26 cellular contexts compared by ENCODE assay signal in genomic region chr2:42855221-42855970, GRCh38.
A peak's percentile ranks its signal among the peaks of the same experiment; 100 is the strongest.
DNase-seq lines count a peak whose midpoint lies in the region; ATAC-seq and TF ChIP-seq lines count a peak whose summit lies in the region.
"Had no signal": no experiment of that assay in that cellular context is flagged by ENCODE, and none has a peak within 500 bp of the region (broad histone marks: within the 10 kb centered on the region; RNA-seq: fewer than 3 reads in every experiment).

No MANE protein-coding gene starts in this region.

- H3K4me1 ChIP-seq in gastroesophageal sphincter (peaks cover 0 to 54% (median 20%) of the 10 kb centered on the region in 3 donors), sigmoid colon (peaks cover 0 to 14% (median 13%) of the 10 kb centered on the region in 4 donors), uterus (peaks cover 0 to 4% of the 10 kb centered on the region in 2 donors)
- no peaks in the 10 kb centered on the region for H3K4me1 ChIP-seq in effector memory CD4-positive, alpha-beta T cell (ENCODE audit: control insufficient read depth, insufficient read depth, low read length, poor library complexity, severe bottlenecking)

- H3K27ac ChIP-seq in RWPE1 (peak overlapping the region; percentile 85), gastroesophageal sphincter (peak overlapping the region in 3 of 4 donors; percentile 81 to 84 (median 83)), sigmoid colon (peak overlapping the region in 2 of 4 donors; percentile 30 to 75), uterus (peak overlapping the region; percentile 83 to 84)
- no peak overlapping the region for H3K27ac ChIP-seq in effector memory CD4-positive, alpha-beta T cell (ENCODE audit: insufficient read depth, low read length, poor library complexity, severe bottlenecking)
- H3K27ac ChIP-seq: HL-60, KMS-11 had no signal

- H3K9me3 Mint-ChIP-seq in activated naive CD8-positive, alpha-beta T cell treated with anti-CD3 and anti-CD28 coated beads, Interleukin-2, amount 50 U/mL, for 24 hours = no peaks in the 10 kb centered on the region
- H3K9me3 Mint-ChIP-seq: activated naive CD4-positive, alpha-beta T cell treated with anti-CD3 and anti-CD28 coated beads for 36 hours; activated T-cell treated with anti-CD3 and anti-CD28 coated beads, Interleukin-2, amount 50 U/mL, for 72 hours had no signal

- H3K4me3 ChIP-seq in gastroesophageal sphincter (no peak overlapping the region), sigmoid colon (no peak overlapping the region), uterus (no peak overlapping the region)
- no peak overlapping the region for H3K4me3 ChIP-seq in effector memory CD4-positive, alpha-beta T cell (ENCODE audit: insufficient read depth, low read depth, low read length, poor library complexity, severe bottlenecking)
- H3K4me3 ChIP-seq: MG63 had no signal

- H3K9me3 ChIP-seq in gastroesophageal sphincter (peaks cover 0 to 9% (median 0%) of the 10 kb centered on the region in 3 donors), sigmoid colon (no peaks in the 10 kb centered on the region), uterus (no peaks in the 10 kb centered on the region)
- H3K9me3 ChIP-seq in effector memory CD4-positive, alpha-beta T cell (ENCODE audit: control insufficient read depth, low read length) = no peaks in the 10 kb centered on the region
- H3K9me3 ChIP-seq: MG63 had no signal

- CTCF ChIA-PET in RWPE1 (lab: Yijun Ruan, JAX) = interaction anchor here (0.6 kb wide), 1 partner anchor 20 kb away, joined by 4 read pairs; no protein-coding TSS in a partner anchor

- H3K27me3 ChIP-seq in gastroesophageal sphincter = no peaks in the 10 kb centered on the region
- H3K27me3 ChIP-seq in sigmoid colon = no peaks in the 10 kb centered on the region
- no peaks in the 10 kb centered on the region for H3K27me3 ChIP-seq in uterus
- no peaks in the 10 kb centered on the region for H3K27me3 ChIP-seq in effector memory CD4-positive, alpha-beta T cell (replicated peaks; ENCODE audit: control insufficient read depth, insufficient read depth, low read length, poor library complexity, severe bottlenecking)
- H3K27me3 ChIP-seq: MG63 had no signal

- no peak for ATAC-seq in gastroesophageal sphincter
- ATAC-seq in activated naive CD8-positive, alpha-beta T cell treated with anti-CD3 and anti-CD28 coated beads, Interleukin-2, amount 50 U/mL, for 24 hours = no peak
- ATAC-seq: activated T-cell treated with anti-CD3 and anti-CD28 coated beads, Interleukin-2, amount 50 U/mL, for 72 hours; SK-N-SH treated with all-trans-retinoic acid at 6 μM for 48 hours; stimulated activated memory B cell treated with anti-CD40 and anti-IgM and Interleukin-4, amounts not matched to agents 10 μg/mL and 1 μg/mL and 100 μg/mL, for 72 hours; T-helper 17 cell had no signal

- no peaks in the 10 kb centered on the region for H3K36me3 Mint-ChIP-seq in activated naive CD8-positive, alpha-beta T cell treated with anti-CD3 and anti-CD28 coated beads, Interleukin-2, amount 50 U/mL, for 24 hours (ENCODE audit: low read depth)

- WGBS in gastroesophageal sphincter (ENCODE audit: low coverage in 1 of 2), 2 donors = 64 to 80% methylated on average over 6 of the region's 11 CpGs
- 78 to 81% methylated on average over 11 of the region's 11 CpGs for WGBS in sigmoid colon, 2 donors

- TF ChIP-seq POLR2A in gastroesophageal sphincter (IDR thresholded peaks at IDR 0.05) (no peak), sigmoid colon (IDR thresholded peaks at IDR 0.05) (no peak), uterus (IDR thresholded peaks at IDR 0.05) (no peak)

- no peak overlapping the region for H3K27ac Mint-ChIP-seq in activated naive CD8-positive, alpha-beta T cell treated with anti-CD3 and anti-CD28 coated beads, Interleukin-2, amount 50 U/mL, for 24 hours
- H3K27ac Mint-ChIP-seq: activated naive CD4-positive, alpha-beta T cell treated with anti-CD3 and anti-CD28 coated beads for 36 hours; activated T-cell treated with anti-CD3 and anti-CD28 coated beads, Interleukin-2, amount 50 U/mL, for 72 hours; stimulated activated memory B cell treated with anti-CD40 and anti-IgM and Interleukin-4, amounts not matched to agents 10 μg/mL and 1 μg/mL and 100 μg/mL, for 72 hours; T-helper 17 cell had no signal

- H3K27me3 Mint-ChIP-seq in activated naive CD8-positive, alpha-beta T cell treated with anti-CD3 and anti-CD28 coated beads, Interleukin-2, amount 50 U/mL, for 24 hours = no peaks in the 10 kb centered on the region
- H3K27me3 Mint-ChIP-seq: naive B cell; stimulated activated memory B cell treated with anti-CD40 and anti-IgM and Interleukin-4, amounts not matched to agents 10 μg/mL and 1 μg/mL and 100 μg/mL, for 72 hours; T-helper 17 cell had no signal

- POLR2A ChIA-PET in RWPE1 (lab: Yijun Ruan, JAX; ENCODE audit: low non-redundant PET) = no interaction called here

- peaks cover 2% of the 10 kb centered on the region for H3K4me1 Mint-ChIP-seq in activated naive CD8-positive, alpha-beta T cell treated with anti-CD3 and anti-CD28 coated beads, Interleukin-2, amount 50 U/mL, for 24 hours
- H3K4me1 Mint-ChIP-seq: naive B cell; stimulated activated memory B cell treated with anti-CD40 and anti-IgM and Interleukin-4, amounts not matched to agents 10 μg/mL and 1 μg/mL and 100 μg/mL, for 72 hours had no signal

- H3K4me3 Mint-ChIP-seq in activated naive CD8-positive, alpha-beta T cell treated with anti-CD3 and anti-CD28 coated beads, Interleukin-2, amount 50 U/mL, for 24 hours = no peak overlapping the region
- H3K4me3 Mint-ChIP-seq: activated naive CD4-positive, alpha-beta T cell treated with anti-CD3 and anti-CD28 coated beads for 36 hours; activated T-cell treated with anti-CD3 and anti-CD28 coated beads, Interleukin-2, amount 50 U/mL, for 72 hours; naive B cell; stimulated activated memory B cell treated with anti-CD40 and anti-IgM and Interleukin-4, amounts not matched to agents 10 μg/mL and 1 μg/mL and 100 μg/mL, for 72 hours; T-helper 17 cell had no signal

- TF ChIP-seq EP300 in gastroesophageal sphincter (IDR thresholded peaks at IDR 0.05) (no peak), sigmoid colon (IDR thresholded peaks at IDR 0.05) (no peak)

- intact Hi-C loops in sigmoid colon (cut with DNase I) = no loop called here
- intact Hi-C loops in uterus (cut with DNase I; ENCODE audit: low total_unique reads) = no loop called here

- DNase-seq in RWPE1 (ENCODE audit: low spot score) (no peak), sigmoid colon (peak; percentile 54), uterus (peak in 1 of 2 donors; percentile 8), MV-4-11 (lab: John Stamatoyannopoulos, UW) (no peak)
- no peak for DNase-seq in activated naive CD8-positive, alpha-beta T cell treated with anti-CD3 and anti-CD28 coated beads, Interleukin-2, amount 50 U/mL, for 24 hours
- no peak for DNase-seq in effector memory CD4-positive, alpha-beta T cell
- DNase-seq: activated naive CD4-positive, alpha-beta T cell treated with anti-CD3 and anti-CD28 coated beads for 36 hours; activated T-cell treated with anti-CD3 and anti-CD28 coated beads, Interleukin-2, amount 50 U/mL, for 72 hours; C1 segment of cervical spinal cord; COR-L47; effector CD4-positive, alpha-beta T cell; H7; head of caudate nucleus; left ventricle myocardium superior; MG63; naive B cell; NCI-H1105 treated with DMSO at 0.1 percent for 48 hours; NCI-H1930; NCI-H510A treated with DMSO at 0.1 percent for 48 hours; Right ventricle myocardium superior; T-helper 17 cell had no signal

- no peaks in the 10 kb centered on the region for H3K36me3 ChIP-seq in gastroesophageal sphincter
- H3K36me3 ChIP-seq in sigmoid colon = no peaks in the 10 kb centered on the region
- no peaks in the 10 kb centered on the region for H3K36me3 ChIP-seq in uterus
- H3K36me3 ChIP-seq in effector memory CD4-positive, alpha-beta T cell (ENCODE audit: control insufficient read depth, insufficient read depth, low read length) = no peaks in the 10 kb centered on the region
- H3K36me3 ChIP-seq: MG63 had no signal

- no peak for TF ChIP-seq CTCF in RWPE1 (conservative IDR thresholded peaks at IDR 0.05; ENCODE audit: low read depth)
- TF ChIP-seq CTCF in gastroesophageal sphincter (IDR thresholded peaks at IDR 0.05) = no peak
- no peak for TF ChIP-seq CTCF in sigmoid colon (IDR thresholded peaks at IDR 0.05)
- TF ChIP-seq CTCF in uterus (IDR thresholded peaks at IDR 0.05) = no peak
